Comparison of ENCODE assay signal across 8 cellular contexts in genomic region chr20:44683263-44684046, GRCh38. TPM values are rescaled to one million over a fixed set of nuclear protein-coding genes. Genes with fewer than 3 reads are reported as not detected.
A peak's percentile ranks its signal among the peaks of the same experiment; 100 is the strongest.
DNase-seq lines count a peak whose midpoint lies in the region; ATAC-seq, FAIRE-seq and TF ChIP-seq lines count a peak whose summit lies in the region.

No MANE protein-coding gene starts in this region.

- POLR2A ChIA-PET in activated CD4-positive, alpha-beta memory T cell treated with anti-CD3 and anti-CD28 coated beads, Interleukin-2, amount 10 ng/mL, durations not matched to agents 7 days and 5 days (lab: Charles Lee), result interaction anchor here (1.2 to 3.1 kb wide), 5 partner anchors 10 to 184 kb away, joined by 4 to 18 read pairs (median 5); no protein-coding TSS in a partner anchor

- 0 out of 2 replicates have a peak overlapping the region, but pooled peaks have one; percentile 55 for H3K4me2 ChIP-seq in GM23338

- peak overlapping the region; percentile 85 for H2AFZ ChIP-seq in GM23338

- CTCF ChIA-PET in activated CD4-positive, alpha-beta memory T cell treated with anti-CD3 and anti-CD28 coated beads, Interleukin-2, amount 10 ng/mL, durations not matched to agents 7 days and 5 days (lab: Charles Lee), result interaction anchor here (0.7 to 4.4 kb wide), 31 partner anchors 9 to 468 kb away, joined by 3 to 43 read pairs (median 4); partner anchors contain the start of genes ADA, FITM2, KCNK15 and TTPAL

- H4K20me1 ChIP-seq in GM23338 (replicated peaks; ENCODE audit: insufficient read depth), result no peaks in the 10 kb centered on the region

- H3K4me3 Mint-ChIP-seq in GM23338 (no peak overlapping the region), osteocyte (ENCODE audit: unreplicated experiment) (no peak overlapping the region)
- H3K4me3 Mint-ChIP-seq in activated CD4-positive, alpha-beta memory T cell treated with anti-CD3 and anti-CD28 coated beads, Interleukin-2, amount 10 ng/mL, durations not matched to agents 7 days and 5 days, result no peak overlapping the region

- ATAC-seq in GM23338 (peak; percentile 92), esophagus mucosa (peak; percentile 75)

- H3K27ac ChIP-seq in GM23338 (ENCODE audit: low read depth), result no peak overlapping the region

- no peaks in the 10 kb centered on the region for H3K9me2 ChIP-seq in GM23338 (ENCODE audit: insufficient read depth)

- no peaks in the 10 kb centered on the region for H3K27me3 ChIP-seq in GM23338 (ENCODE audit: insufficient read depth)

- no peaks in the 10 kb centered on the region for H3K9me3 Mint-ChIP-seq in GM23338
- H3K9me3 Mint-ChIP-seq in activated CD4-positive, alpha-beta memory T cell treated with anti-CD3 and anti-CD28 coated beads, Interleukin-2, amount 10 ng/mL, durations not matched to agents 7 days and 5 days, result no peaks in the 10 kb centered on the region
- H3K9me3 Mint-ChIP-seq in osteocyte (ENCODE audit: unreplicated experiment), result peaks cover 7% of the 10 kb centered on the region

- H3K4me1 ChIP-seq in GM23338 (ENCODE audit: insufficient read depth), result peaks cover 6% of the 10 kb centered on the region; the same call in 1 of the 2 replicates

- no peak overlapping the region for H3K4me3 ChIP-seq in GM23338

- H3K36me3 ChIP-seq in GM23338 (ENCODE audit: insufficient read depth), result no peaks in the 10 kb centered on the region

- FAIRE-seq in frontal cortex (lab: Jason Lieb, UNC), result no peak

- peak; percentile 73 to 86 for TF ChIP-seq CTCF in GM23338 (conservative IDR thresholded peaks at IDR 0.05; ENCODE audit: low read depth in 2 of 2)
- TF ChIP-seq CTCF in osteocyte (IDR thresholded peaks at IDR 0.05), result peak; percentile 80

- H3K4me1 Mint-ChIP-seq in GM23338, result peaks cover 20% of the 10 kb centered on the region
- H3K4me1 Mint-ChIP-seq in activated CD4-positive, alpha-beta memory T cell treated with anti-CD3 and anti-CD28 coated beads, Interleukin-2, amount 10 ng/mL, durations not matched to agents 7 days and 5 days, result no peaks in the 10 kb centered on the region
- peaks cover 16% of the 10 kb centered on the region for H3K4me1 Mint-ChIP-seq in osteocyte (ENCODE audit: unreplicated experiment)

- H3K79me2 ChIP-seq in GM23338 (replicated peaks; ENCODE audit: insufficient read depth), result no peaks in the 10 kb centered on the region

- peaks cover 7% of the 10 kb centered on the region for H3K27me3 Mint-ChIP-seq in GM23338 (ENCODE audit: insufficient read depth, low read depth, poor library complexity)
- H3K27me3 Mint-ChIP-seq in activated CD4-positive, alpha-beta memory T cell treated with anti-CD3 and anti-CD28 coated beads, Interleukin-2, amount 10 ng/mL, durations not matched to agents 7 days and 5 days, result peaks cover 3% of the 10 kb centered on the region
- H3K27me3 Mint-ChIP-seq in osteocyte (ENCODE audit: unreplicated experiment), result no peaks in the 10 kb centered on the region

- no peaks in the 10 kb centered on the region for H3F3A ChIP-seq in GM23338 (replicated peaks; ENCODE audit: low read depth)

- DNase-seq in CMK (ENCODE audit: low read depth) (peak; percentile 36), GM23338 (ENCODE audit: low spot score) (peak; percentile 93), NCI-H460 (ENCODE audit: extremely low read depth, low read depth) (peak; percentile 61), osteocyte (ENCODE audit: extremely low spot score, unreplicated experiment) (peak; percentile 86), frontal cortex (ENCODE audit: low spot score in 2 of 2) (no peak), ecto neural progenitor cell (ENCODE audit: low spot score) (no peak)
- peak; percentile 66 for DNase-seq in activated CD4-positive, alpha-beta memory T cell treated with anti-CD3 and anti-CD28 coated beads, Interleukin-2, amount 10 ng/mL, durations not matched to agents 7 days and 5 days

- H3K27ac Mint-ChIP-seq in GM23338 (no peak overlapping the region), osteocyte (ENCODE audit: unreplicated experiment) (no peak overlapping the region)
- H3K27ac Mint-ChIP-seq in activated CD4-positive, alpha-beta memory T cell treated with anti-CD3 and anti-CD28 coated beads, Interleukin-2, amount 10 ng/mL, durations not matched to agents 7 days and 5 days, result no peak overlapping the region

- H3K36me3 Mint-ChIP-seq in GM23338 (ENCODE audit: low read depth) (no peaks in the 10 kb centered on the region), osteocyte (ENCODE audit: unreplicated experiment) (peaks cover 3% of the 10 kb centered on the region)
- no peaks in the 10 kb centered on the region for H3K36me3 Mint-ChIP-seq in activated CD4-positive, alpha-beta memory T cell treated with anti-CD3 and anti-CD28 coated beads, Interleukin-2, amount 10 ng/mL, durations not matched to agents 7 days and 5 days (ENCODE audit: low read depth)

TF ChIP-seq in GM23338, 12 proteins besides CTCF, POLR2A, EP300 and RAD21:
- no peak for TF ChIP-seq ETS1 (IDR thresholded peaks at IDR 0.05)
- TF ChIP-seq EZH2 (IDR thresholded peaks at IDR 0.05; ENCODE audit: low read depth, unreplicated experiment), result no peak
- TF ChIP-seq CREB1 (CRISPR knock-in tag; IDR thresholded peaks at IDR 0.05; ENCODE audit: low read depth), result no peak
- TF ChIP-seq ZNF331 (CRISPR knock-in tag; IDR thresholded peaks at IDR 0.05; ENCODE audit: low read depth), result no peak
- no peak for TF ChIP-seq ZNF114 (CRISPR knock-in tag; IDR thresholded peaks at IDR 0.05)
- TF ChIP-seq NANOG (IDR thresholded peaks at IDR 0.05; ENCODE audit: borderline replicate concordance), result no peak
- no peak for TF ChIP-seq STAT1 (IDR thresholded peaks at IDR 0.05; ENCODE audit: unreplicated experiment)
- no peak for TF ChIP-seq REST (IDR thresholded peaks at IDR 0.05; ENCODE audit: unreplicated experiment)

RNA-seq across cellular contexts. Expression of gene CCN5, which starts 31.7 kb away (rescaled TPM):
- total RNA-seq in GM23338 (2014; rRNA removed; shearing (Covaris generic)), result not detected in 2 replicates
- not detected in 2 replicates for polyA plus RNA-seq in GM23338 (2016; fragmentation: Nextera tagmentation; extraction: Ambion mirVana)
- 5.3 and 8.1 TPM in 2 replicates for total RNA-seq in NCI-H460 (2014; rRNA removed; shearing (Covaris generic))
- polyA plus RNA-seq in NCI-H460 (2014; cell fraction: nucleus; rRNA removed), result 28.6 and 38.0 TPM in 2 replicates
- not detected for total RNA-seq in activated CD4-positive, alpha-beta memory T cell treated with anti-CD3 and anti-CD28 coated beads, Interleukin-2, amount 10 ng/mL, durations not matched to agents 7 days and 5 days
- total RNA-seq in esophagus mucosa (1.9 TPM), osteocyte (18.2 and 24.0 TPM in 2 replicates), frontal cortex (not detected)

RNA-seq across cellular contexts. Expression of gene ADA, which starts 32.0 kb away (rescaled TPM):
- 12.7 and 16.2 TPM in 2 replicates for total RNA-seq in GM23338 (2014; rRNA removed; shearing (Covaris generic))
- 14.6 and 15.8 TPM in 2 replicates for polyA plus RNA-seq in GM23338 (2016; fragmentation: Nextera tagmentation; extraction: Ambion mirVana)
- 5.2 and 7.2 TPM in 2 replicates for total RNA-seq in NCI-H460 (2014; rRNA removed; shearing (Covaris generic))
- polyA plus RNA-seq in NCI-H460 (2014; cell fraction: nucleus; rRNA removed), result 18.8 TPM in 2 replicates
- 10 to 100 TPM; 79.0 to 79.7 TPM for total RNA-seq in activated CD4-positive, alpha-beta memory T cell treated with anti-CD3 and anti-CD28 coated beads, Interleukin-2, amount 10 ng/mL, durations not matched to agents 7 days and 5 days
- 21.8 TPM for total RNA-seq in esophagus mucosa
- total RNA-seq in osteocyte, result 177 and 185 TPM in 2 replicates
- 2.4 TPM for total RNA-seq in frontal cortex

Comparison
In these comparisons a context has a peak if more than half of its experiments do, and no peak if none do; other contexts are left out.
1. DNase-seq: peak in CMK (single experiment), GM23338 (single experiment), NCI-H460 (single experiment), activated CD4-positive, alpha-beta memory T cell treated with anti-CD3 and anti-CD28 coated beads, Interleukin-2, amount 10 ng/mL, durations not matched to agents 7 days and 5 days (single experiment) and osteocyte (single experiment); none in frontal cortex (0 of 2) and ecto neural progenitor cell (single experiment).